ENCODE assay signal across 15 cellular contexts in the genomic region with DNA sequence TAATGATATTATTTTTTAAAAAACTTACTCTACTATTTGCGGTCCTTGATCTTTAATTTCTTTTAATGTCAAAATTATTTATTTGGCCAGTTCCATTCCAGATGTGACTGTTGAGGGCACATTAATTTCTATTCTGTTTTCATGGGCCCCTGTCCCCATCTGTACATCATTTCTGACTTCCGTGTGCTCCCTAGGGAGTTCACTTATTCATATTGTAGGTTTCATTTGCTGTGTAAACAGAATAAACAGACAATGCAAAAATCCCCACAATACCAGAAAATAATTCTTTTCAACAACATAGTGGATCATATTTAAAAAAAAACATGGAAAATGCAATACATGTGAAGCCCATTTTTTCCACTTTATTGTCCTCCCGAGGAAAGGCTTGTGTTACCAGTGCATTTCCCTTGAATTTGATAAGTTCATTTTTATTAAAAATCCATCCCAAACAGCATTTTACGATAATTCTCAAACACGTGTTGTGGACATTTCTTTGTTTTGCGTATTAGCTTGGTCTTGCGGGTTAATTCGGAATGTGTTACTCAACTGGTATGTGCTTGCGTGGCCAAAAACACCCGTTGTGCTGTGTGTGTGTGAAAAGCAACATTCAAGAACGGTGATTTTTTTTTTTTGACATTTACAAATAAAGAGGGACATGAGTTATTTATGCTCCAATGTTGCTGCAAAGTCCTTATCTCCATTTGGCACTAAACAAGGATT.
A peak's percentile ranks its signal among the peaks of the same experiment; 100 is the strongest.
DNase-seq lines count a peak whose midpoint lies in the region; ATAC-seq and TF ChIP-seq lines count a peak whose summit lies in the region.
"Had no signal": no experiment of that assay in that cellular context is flagged by ENCODE, and none has a peak within 500 bp of the region (broad histone marks: within the 10 kb centered on the region; RNA-seq: fewer than 3 reads in every experiment).

No MANE protein-coding gene starts in this region.

- 52 to 59% methylated on average over 11 of the region's 11 CpGs for WGBS in tibial nerve, 2 donors

- TF ChIP-seq CTCF in GM12875 (IDR thresholded peaks at IDR 0.05; ENCODE audit: borderline replicate concordance, insufficient read depth, low read depth, low read length) = no peak
- no peak for TF ChIP-seq CTCF in tibial nerve (IDR thresholded peaks at IDR 0.05)

- H3K36me3 Mint-ChIP-seq in memory B cell = no peaks in the 10 kb centered on the region
- H3K36me3 Mint-ChIP-seq: stimulated activated effector memory CD8-positive, alpha-beta T cell treated with anti-CD3 and anti-CD28 coated beads, Interleukin-12 subunit alpha, Interleukin-12 subunit beta, amount 100 ng/mL, for 72 hours had no signal

- peak overlapping the region; percentile 91 for H3K27ac Mint-ChIP-seq in memory B cell
- H3K27ac Mint-ChIP-seq: activated CD4-positive, alpha-beta T cell treated with anti-CD3 and anti-CD28 coated beads for 36 hours; activated T-helper 2 cell treated with anti-CD3 and anti-CD28 coated beads, Interferon-gamma antibody, Interleukin-2, Interleukin-4, amounts not matched to agents 10 μg/mL and 5 μg/mL and 100 μg/mL, durations not matched to agents 14 hours and 24 hours and 36 hours; stimulated activated effector memory CD8-positive, alpha-beta T cell treated with anti-CD3 and anti-CD28 coated beads, Interleukin-12 subunit alpha, Interleukin-12 subunit beta, amount 100 ng/mL, for 72 hours had no signal

- TF ChIP-seq EP300 in tibial nerve (IDR thresholded peaks at IDR 0.05) = no peak

- peak overlapping the region; percentile 10 for H3K4me3 ChIP-seq in GM12875 (ENCODE audit: low read depth, low read length)
- H3K4me3 ChIP-seq in tibial nerve = no peak overlapping the region
- H3K4me3 ChIP-seq: pancreas had no signal

- H3K4me1 Mint-ChIP-seq in memory B cell = peaks cover 23% of the 10 kb centered on the region
- H3K4me1 Mint-ChIP-seq: activated CD4-positive, alpha-beta T cell treated with anti-CD3 and anti-CD28 coated beads for 36 hours had no signal

- no peak for TF ChIP-seq POLR2A in tibial nerve (IDR thresholded peaks at IDR 0.05)

- H3K27me3 ChIP-seq in tibial nerve = no peaks in the 10 kb centered on the region
- H3K27me3 ChIP-seq: pancreas had no signal

- no peaks in the 10 kb centered on the region for H3K9me3 ChIP-seq in tibial nerve
- H3K9me3 ChIP-seq: pancreas had no signal

- H3K27me3 Mint-ChIP-seq in memory B cell = no peaks in the 10 kb centered on the region
- H3K27me3 Mint-ChIP-seq: activated CD4-positive, alpha-beta T cell treated with anti-CD3 and anti-CD28 coated beads for 36 hours had no signal

- ATAC-seq in GM21526 (IDR thresholded peaks at IDR 0.05; ENCODE audit: low FRiP score, unreplicated experiment) (peak; percentile 51), HG03354 (IDR thresholded peaks at IDR 0.05; ENCODE audit: poor library complexity, severe bottlenecking, unreplicated experiment) (peak; percentile 55), memory B cell (ENCODE audit: low read depth) (peak; percentile 33)
- ATAC-seq: activated CD4-positive, alpha-beta T cell treated with anti-CD3 and anti-CD28 coated beads for 36 hours; pancreas; stimulated activated effector memory CD8-positive, alpha-beta T cell treated with anti-CD3 and anti-CD28 coated beads, Interleukin-12 subunit alpha, Interleukin-12 subunit beta, amount 100 ng/mL, for 72 hours had no signal

- no peak overlapping the region for H3K27ac ChIP-seq in tibial nerve
- H3K27ac ChIP-seq: pancreas had no signal

- H3K36me3 ChIP-seq in tibial nerve = no peaks in the 10 kb centered on the region
- H3K36me3 ChIP-seq: pancreas had no signal

- H3K9me3 Mint-ChIP-seq in memory B cell = no peaks in the 10 kb centered on the region
- H3K9me3 Mint-ChIP-seq: activated T-helper 2 cell treated with anti-CD3 and anti-CD28 coated beads, Interferon-gamma antibody, Interleukin-2, Interleukin-4, amounts not matched to agents 10 μg/mL and 5 μg/mL and 100 μg/mL, durations not matched to agents 14 hours and 24 hours and 36 hours had no signal

- peak overlapping the region; percentile 81 for H3K4me3 Mint-ChIP-seq in memory B cell
- H3K4me3 Mint-ChIP-seq: activated CD4-positive, alpha-beta T cell treated with anti-CD3 and anti-CD28 coated beads for 36 hours; stimulated activated effector memory CD8-positive, alpha-beta T cell treated with anti-CD3 and anti-CD28 coated beads, Interleukin-12 subunit alpha, Interleukin-12 subunit beta, amount 100 ng/mL, for 72 hours had no signal

- DNase-seq in memory B cell (ENCODE audit: low spot score in 2 of 2) (peak in 1 of 2 donors; percentile 14), HCEC 1CT (no peak), tibial nerve (ENCODE audit: low spot score in 2 of 2) (no peak), amygdala (lab: John Stamatoyannopoulos, UW) (no peak)
- DNase-seq in activated T-cell treated with anti-CD3 and anti-CD28 coated beads, Interleukin-2, amount 50 U/mL, for 1 hour = no peak
- DNase-seq: activated CD4-positive, alpha-beta T cell treated with anti-CD3 and anti-CD28 coated beads for 36 hours; erythroblast; GF-D8; NCI-H146; pancreas had no signal

- H3K4me1 ChIP-seq in tibial nerve = peaks cover 0 to 9% (median 0%) of the 10 kb centered on the region in 4 donors
